Comparison of ENCODE assay signal across 22 cellular contexts in genomic region chr12:68867606-68868005, GRCh38.
"Had no signal": no experiment of that assay in that cellular context is flagged by ENCODE, and none has a peak within 500 bp of the region (broad histone marks: within the 10 kb centered on the region; RNA-seq: fewer than 3 reads in every experiment).

No MANE protein-coding gene starts in this region.

- ATAC-seq: activated T-cell treated with anti-CD3 and anti-CD28 coated beads, Interleukin-2, amount 50 U/mL, for 4 hours; left cardiac atrium; naive thymus-derived CD4-positive, alpha-beta T cell; stimulated activated naive CD8-positive, alpha-beta T cell treated with anti-CD3 and anti-CD28 coated beads, Interleukin-15, Interleukin-2, amounts not matched to agents 100 U/mL and 50 U/mL, for 24 hours; T-helper 17 cell; upper lobe of right lung had no signal

- H3K27me3 Mint-ChIP-seq: naive thymus-derived CD4-positive, alpha-beta T cell had no signal

- H3K9me3 ChIP-seq: prostate gland, spleen, thyroid gland, upper lobe of right lung had no signal

- H3K27ac Mint-ChIP-seq: activated naive CD8-positive, alpha-beta T cell treated with anti-CD3 and anti-CD28 coated beads for 36 hours; activated T-helper 2 cell treated with anti-CD3 and anti-CD28 coated beads, Interferon-gamma antibody, Interleukin-2, Interleukin-4, amounts not matched to agents 10 μg/mL and 5 μg/mL and 100 μg/mL, durations not matched to agents 14 hours and 24 hours and 36 hours; memory B cell; naive thymus-derived CD4-positive, alpha-beta T cell; T-helper 17 cell had no signal

- H3K27ac ChIP-seq: prostate gland, spleen, thyroid gland, upper lobe of right lung had no signal

- H3K27me3 ChIP-seq: spleen, thyroid gland, upper lobe of right lung had no signal

- H3K4me1 Mint-ChIP-seq: activated naive CD8-positive, alpha-beta T cell treated with anti-CD3 and anti-CD28 coated beads for 36 hours; T-helper 17 cell had no signal

- H3K36me3 Mint-ChIP-seq: activated naive CD8-positive, alpha-beta T cell treated with anti-CD3 and anti-CD28 coated beads for 36 hours; memory B cell had no signal

- H3K4me1 ChIP-seq: prostate gland, upper lobe of right lung had no signal

- H3K4me3 Mint-ChIP-seq: activated naive CD8-positive, alpha-beta T cell treated with anti-CD3 and anti-CD28 coated beads for 36 hours; activated T-cell treated with anti-CD3 and anti-CD28 coated beads, Interleukin-2, amount 50 U/mL, for 4 hours; memory B cell; naive thymus-derived CD4-positive, alpha-beta T cell; T-helper 17 cell had no signal

- H3K36me3 ChIP-seq: prostate gland, thyroid gland had no signal

- DNase-seq: activated CD4-positive, alpha-beta T cell treated with anti-CD3 and anti-CD28 coated beads for 4 hours; activated CD4-positive, alpha-beta T cell treated with anti-CD3 and anti-CD28 coated beads, Interleukin-2, amount 50 U/mL, for 48 hours; activated CD4-positive, CD25-positive, alpha-beta regulatory T cell; activated CD8-positive, alpha-beta memory T cell treated with anti-CD3 and anti-CD28 coated beads, Interleukin-2, amount 50 U/mL, for 48 hours; activated naive CD4-positive, alpha-beta T cell treated with Interleukin-2 at 50 U/mL for 16 hours; activated naive CD8-positive, alpha-beta T cell treated with anti-CD3 and anti-CD28 coated beads for 36 hours; activated T-cell treated with anti-CD3 and anti-CD28 coated beads, Interleukin-2, amount 50 U/mL, for 4 hours; central memory CD4-positive, alpha-beta T cell; dermis blood vessel endothelial cell; effector CD8-positive, alpha-beta T cell; left cardiac atrium; naive thymus-derived CD4-positive, alpha-beta T cell; spleen; stimulated activated CD4-positive, alpha-beta T cell treated with anti-CD3 and anti-CD28 coated beads, Interleukin-4, amount 100 ng/mL, for 24 hours; stimulated activated naive CD8-positive, alpha-beta T cell treated with anti-CD3 and anti-CD28 coated beads, Interleukin-15, Interleukin-2, amounts not matched to agents 100 U/mL and 50 U/mL, for 24 hours; substantia nigra; T-helper 17 cell; thyroid gland; upper lobe of right lung had no signal

- H3K4me3 ChIP-seq: prostate gland, spleen, thyroid gland, upper lobe of right lung had no signal

- H3K9me3 Mint-ChIP-seq: activated naive CD8-positive, alpha-beta T cell treated with anti-CD3 and anti-CD28 coated beads for 36 hours; activated T-cell treated with anti-CD3 and anti-CD28 coated beads, Interleukin-2, amount 50 U/mL, for 4 hours; activated T-helper 2 cell treated with anti-CD3 and anti-CD28 coated beads, Interferon-gamma antibody, Interleukin-2, Interleukin-4, amounts not matched to agents 10 μg/mL and 5 μg/mL and 100 μg/mL, durations not matched to agents 14 hours and 24 hours and 36 hours; memory B cell; naive thymus-derived CD4-positive, alpha-beta T cell had no signal
